ENCODE assay signal across 20 cellular contexts in genomic region chr1:94101613-94101940, GRCh38. TPM values are rescaled to one million over a fixed set of nuclear protein-coding genes. Genes with fewer than 3 reads are reported as not detected.
DNase-seq lines count a peak whose midpoint lies in the region; ATAC-seq and TF ChIP-seq lines count a peak whose summit lies in the region.
"Had no signal": no experiment of that assay in that cellular context is flagged by ENCODE, and none has a peak within 500 bp of the region (broad histone marks: within the 10 kb centered on the region; RNA-seq: fewer than 3 reads in every experiment).

No MANE protein-coding gene starts in this region.

- 36 to 65% methylated on average over 3 to 5 of the region's 5 CpGs for WGBS in thyroid gland, 2 donors
- 86% methylated on average over 5 of the region's 5 CpGs for WGBS in right cardiac atrium

- peaks cover 51 to 75% of the 10 kb centered on the region in 2 donors for H3K4me1 ChIP-seq in thyroid gland
- no peaks in the 10 kb centered on the region for H3K4me1 ChIP-seq in right cardiac atrium (ENCODE audit: control insufficient read depth, insufficient read depth, low read length)
- H3K4me1 ChIP-seq in HAP-1: no peaks in the 10 kb centered on the region

- DNase-seq in DMS79 treated with DMSO at 0.1 percent for 48 hours (lab: John Stamatoyannopoulos, UW) (peak; percentile 17), DMS79 (lab: John Stamatoyannopoulos, UW) (no peak), kidney tubule cell (ENCODE audit: low spot score) (peak; percentile 30), thyroid gland (peak; percentile 77 to 79), right cardiac atrium (no peak), HAP-1 (ENCODE audit: low spot score in 2 of 2) (no peak)
- no peak for DNase-seq in activated CD8-positive, alpha-beta memory T cell treated with anti-CD3 and anti-CD28 coated beads, Interleukin-2, amount 50 U/mL, for 48 hours
- DNase-seq: activated CD8-positive, alpha-beta T cell treated with anti-CD3 and anti-CD28 coated beads, Interleukin-2, amount 10 ng/mL, durations not matched to agents 7 days and 5 days; central memory CD4-positive, alpha-beta T cell; KBM-7; left cardiac atrium; NCI-H1092 treated with DMSO at 0.1 percent for 48 hours; NCI-H2171; nucleus accumbens; right lobe of liver; stimulated activated CD4-positive, alpha-beta T cell treated with anti-CD3 and anti-CD28 coated beads, Interleukin-2, amount 100 ng/mL, for 48 hours had no signal

- no peak overlapping the region for H3K4me3 ChIP-seq in thyroid gland (replicated peaks in 1 of 3)
- H3K4me3 ChIP-seq in right cardiac atrium (ENCODE audit: low read length): no peak overlapping the region
- no peak overlapping the region for H3K4me3 ChIP-seq in HAP-1
- H3K4me3 ChIP-seq: right lobe of liver had no signal

- no peak for TF ChIP-seq CTCF in thyroid gland (IDR thresholded peaks at IDR 0.05)

- H3K27me3 ChIP-seq in thyroid gland (no peaks in the 10 kb centered on the region), right cardiac atrium (ENCODE audit: control insufficient read depth, insufficient read depth) (no peaks in the 10 kb centered on the region), HAP-1 (ENCODE audit: low read depth) (peaks cover 2% of the 10 kb centered on the region; the same call in 1 of the 2 replicates)
- H3K27me3 ChIP-seq: BE2C, right lobe of liver had no signal

- no peak for TF ChIP-seq POLR2A in thyroid gland (IDR thresholded peaks at IDR 0.05)

- H3K9me3 ChIP-seq in thyroid gland (no peaks in the 10 kb centered on the region), right cardiac atrium (ENCODE audit: control insufficient read depth, low read length) (no peaks in the 10 kb centered on the region), HAP-1 (no peaks in the 10 kb centered on the region)
- H3K9me3 ChIP-seq: BE2C, right lobe of liver had no signal

- H3K36me3 ChIP-seq in thyroid gland: no peaks in the 10 kb centered on the region
- no peaks in the 10 kb centered on the region for H3K36me3 ChIP-seq in HAP-1 (replicated peaks)
- H3K36me3 ChIP-seq: BE2C, right lobe of liver had no signal

- ATAC-seq in SK-N-SH treated with all-trans-retinoic acid at 6 μM for 48 hours: peak; percentile 42; the same call in 2 of the 3 replicates
- no peak for ATAC-seq in right cardiac atrium
- ATAC-seq: activated CD8-positive, alpha-beta T cell treated with anti-CD3 and anti-CD28 coated beads, Interleukin-2, amount 10 ng/mL, durations not matched to agents 7 days and 5 days; right lobe of liver had no signal

- H3K27ac ChIP-seq in thyroid gland (peak overlapping the region; percentile 20 to 80 (median 69)), right cardiac atrium (ENCODE audit: low read length) (no peak overlapping the region)
- H3K27ac ChIP-seq: 22Rv1, right lobe of liver had no signal

- in situ Hi-C loops in HAP-1 (cut with MboI; ENCODE audit: low sequenced_read_pairs): no loop called here

- intact Hi-C loops in thyroid gland (cut with DNase I) (no loop called here), right cardiac atrium (cut with DNase I) (no loop called here)

TF ChIP-seq in SK-N-SH treated with all-trans-retinoic acid at 6 μM for 48 hours, 23 proteins besides CTCF, POLR2A, EP300 and RAD21:
- TF ChIP-seq CREB5 (CRISPR knock-in tag; IDR thresholded peaks at IDR 0.05; ENCODE audit: low read depth) (no peak), RARB (CRISPR knock-in tag; IDR thresholded peaks at IDR 0.05) (no peak), SNAI2 (CRISPR knock-in tag; IDR thresholded peaks at IDR 0.05) (no peak), POU6F1 (CRISPR knock-in tag; IDR thresholded peaks at IDR 0.05; ENCODE audit: borderline replicate concordance, low read depth) (no peak), GLIS3 (CRISPR knock-in tag; IDR thresholded peaks at IDR 0.05) (no peak)
- TF ChIP-seq, protein P1, sequence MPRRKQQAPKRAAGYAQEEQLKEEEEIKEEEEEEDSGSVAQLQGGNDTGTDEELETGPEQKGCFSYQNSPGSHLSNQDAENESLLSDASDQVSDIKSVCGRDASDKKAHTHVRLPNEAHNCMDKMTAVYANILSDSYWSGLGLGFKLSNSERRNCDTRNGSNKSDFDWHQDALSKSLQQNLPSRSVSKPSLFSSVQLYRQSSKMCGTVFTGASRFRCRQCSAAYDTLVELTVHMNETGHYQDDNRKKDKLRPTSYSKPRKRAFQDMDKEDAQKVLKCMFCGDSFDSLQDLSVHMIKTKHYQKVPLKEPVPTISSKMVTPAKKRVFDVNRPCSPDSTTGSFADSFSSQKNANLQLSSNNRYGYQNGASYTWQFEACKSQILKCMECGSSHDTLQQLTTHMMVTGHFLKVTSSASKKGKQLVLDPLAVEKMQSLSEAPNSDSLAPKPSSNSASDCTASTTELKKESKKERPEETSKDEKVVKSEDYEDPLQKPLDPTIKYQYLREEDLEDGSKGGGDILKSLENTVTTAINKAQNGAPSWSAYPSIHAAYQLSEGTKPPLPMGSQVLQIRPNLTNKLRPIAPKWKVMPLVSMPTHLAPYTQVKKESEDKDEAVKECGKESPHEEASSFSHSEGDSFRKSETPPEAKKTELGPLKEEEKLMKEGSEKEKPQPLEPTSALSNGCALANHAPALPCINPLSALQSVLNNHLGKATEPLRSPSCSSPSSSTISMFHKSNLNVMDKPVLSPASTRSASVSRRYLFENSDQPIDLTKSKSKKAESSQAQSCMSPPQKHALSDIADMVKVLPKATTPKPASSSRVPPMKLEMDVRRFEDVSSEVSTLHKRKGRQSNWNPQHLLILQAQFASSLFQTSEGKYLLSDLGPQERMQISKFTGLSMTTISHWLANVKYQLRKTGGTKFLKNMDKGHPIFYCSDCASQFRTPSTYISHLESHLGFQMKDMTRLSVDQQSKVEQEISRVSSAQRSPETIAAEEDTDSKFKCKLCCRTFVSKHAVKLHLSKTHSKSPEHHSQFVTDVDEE (CRISPR knock-in tag; IDR thresholded peaks at IDR 0.05): no peak

RNA-seq across cellular contexts. Expression of gene ABCA4, which starts 19.4 kb away (rescaled TPM):
- total RNA-seq in thyroid gland: 1 to 10 TPM in 1 of 4 donors, under 1 TPM in 3; 0.44 to 1.0 (median 0.82) TPM
- under 1 TPM in 2 of 4 donors, not detected in 2; 0.06 to 0.19 TPM for total RNA-seq in right cardiac atrium
- 0.09 TPM for polyA plus RNA-seq in right cardiac atrium
- total RNA-seq: activated CD8-positive, alpha-beta T cell treated with anti-CD3 and anti-CD28 coated beads, Interleukin-2, amount 10 ng/mL, durations not matched to agents 7 days and 5 days; activated T-helper 1 cell treated with anti-CD3 and anti-CD28 coated beads, Interleukin-12 subunit alpha, Interleukin-12 subunit beta, Interleukin-2, Interleukin-4 antibody, amounts not matched to agents 30 ng/mL and 10 ng/mL and 1 ng/mL, durations not matched to agents 14 hours and 24 hours and 36 hours had no signal

Comparison
In these comparisons a context has a peak if more than half of its experiments do, and no peak if none do; other contexts are left out.
1. DNase-seq: peak in DMS79 treated with DMSO at 0.1 percent for 48 hours (single experiment), kidney tubule cell (single experiment) and thyroid gland (2 of 2); none in DMS79 (single experiment), right cardiac atrium (0 of 3), HAP-1 (0 of 2) and activated CD8-positive, alpha-beta memory T cell treated with anti-CD3 and anti-CD28 coated beads, Interleukin-2, amount 50 U/mL, for 48 hours (single experiment).